In genomic region chr5:43262269-43262668, GRCh38 we compare ENCODE assay signal across 1 cellular context. TPM values are rescaled to one million over a fixed set of nuclear protein-coding genes. Genes with fewer than 3 reads are reported as not detected.
DNase-seq lines count a peak whose midpoint lies in the region; ATAC-seq, FAIRE-seq and TF ChIP-seq lines count a peak whose summit lies in the region.
"Not testable (repeated sequence)": the region's sequence is repeated elsewhere in the genome, so short reads cannot be mapped to it uniquely, and the experiment has no call there.

No MANE protein-coding gene starts in this region.

- not testable (repeated sequence) for H3K27me3 ChIP-seq in K562 (ENCODE audit: control insufficient read depth in 2 of 2, insufficient read depth in 2 of 2, low read length in 2 of 2)

- not testable (repeated sequence) for TF ChIP-seq POLR2A in K562 (conservative IDR thresholded peaks at IDR 0.05)

- not testable (repeated sequence) for TF ChIP-seq EP300 in K562 (IDR thresholded peaks at IDR 0.05; ENCODE audit: low read length)

- DNase-seq in K562 (ENCODE audit: extremely low read depth in 1 of 4, low spot score in 3 of 4) = not testable (repeated sequence)

- H3K9me1 ChIP-seq in K562 (ENCODE audit: control insufficient read depth, insufficient read depth, low read length) = not testable (repeated sequence)

- H3K27ac ChIP-seq in K562 (ENCODE audit: extremely low read depth, low read depth, low read length) = not testable (repeated sequence)

- H3K9me3 ChIP-seq in K562 (replicated peaks; ENCODE audit: control insufficient read depth, insufficient read depth, low read depth, low read length) = not testable (repeated sequence)

- 0% methylated on average over 2 of the region's 2 CpGs for WGBS in K562 (ENCODE audit: insufficient coverage, low coverage, missing lambda C conversion rate)

- not testable (repeated sequence) for H3K79me2 ChIP-seq in K562 (ENCODE audit: control insufficient read depth, insufficient read depth, low read length)

- not testable (repeated sequence) for H3K4me3 ChIP-seq in K562

- not testable (repeated sequence) for H4K20me1 ChIP-seq in K562 (replicated peaks; ENCODE audit: control insufficient read depth, insufficient read depth, low read length)

- not testable (repeated sequence) for H3K9ac ChIP-seq in K562 (ENCODE audit: insufficient read depth in 1 of 2, low read depth in 2 of 2, low read length in 2 of 2)

- H3K36me3 ChIP-seq in K562 (ENCODE audit: control insufficient read depth, insufficient read depth, low read length) = not testable (repeated sequence)

- CTCF ChIA-PET in K562 (lab: Yijun Ruan, JAX; ENCODE audit: low intra/inter-chr PET ratio) = not testable (repeated sequence)

- ATAC-seq in K562 = not testable (repeated sequence)

- POLR2A ChIA-PET in K562 (lab: Yijun Ruan, JAX) = not testable (repeated sequence)

- intact Hi-C loops in K562 (cut with micrococcal nuclease) = not testable (repeated sequence)

- not testable (repeated sequence) for FAIRE-seq in K562 (lab: Jason Lieb, UNC)

- BruUV-seq in K562 (replicated peaks; lab: Mats Ljungman, UMichigan) = not testable (repeated sequence)

- H3K4me2 ChIP-seq in K562 (ENCODE audit: insufficient read depth, low read length) = not testable (repeated sequence)

- not testable (repeated sequence) for TF ChIP-seq RAD21 in K562 (CRISPR knock-in tag; conservative IDR thresholded peaks at IDR 0.05 in 1 of 2, IDR thresholded peaks at IDR 0.05 in 1 of 2)

- in situ Hi-C loops in K562 (cut with MboI) = not testable (repeated sequence)

- not testable (repeated sequence) for TF ChIP-seq CTCF in K562 (IDR thresholded peaks at IDR 0.05 in 2 of 3, conservative IDR thresholded peaks at IDR 0.05 in 1 of 3; ENCODE audit: insufficient read depth in 2 of 3, low read depth in 1 of 3, low read length in 3 of 3)

- not testable (repeated sequence) for H3K4me1 ChIP-seq in K562 (replicated peaks in 1 of 2; ENCODE audit: control insufficient read depth in 2 of 2, insufficient read depth in 2 of 2, low read length in 2 of 2)

- H2AFZ ChIP-seq in K562 (ENCODE audit: low read depth, low read length) = not testable (repeated sequence)

TF ChIP-seq in K562, 482 proteins besides CTCF, POLR2A, EP300 and RAD21:
- TF ChIP-seq KDM1A (IDR thresholded peaks at IDR 0.05) (peak; percentile 66), HDAC1 (IDR thresholded peaks at IDR 0.05) (0 out of 4 replicates have a peak, but pooled peaks of 1 of the 2 experiments have one; percentile 33), SPI1 (IDR thresholded peaks at IDR 0.05; ENCODE audit: borderline replicate concordance, low read depth, low read length) (peak; percentile 29; the same call in 1 of the 2 replicates)

RNA-seq across cellular contexts. Expression of gene HMGCS1, which starts 50.9 kb away (rescaled TPM):
- total RNA-seq in K562 (2011; cell fraction: chromatin; rRNA removed; ENCODE audit: low replicate concordance) = 640 and 1,528 TPM in 2 replicates
- 261 and 443 TPM in 2 replicates for total RNA-seq in K562 (2011; cell fraction: nucleolus; rRNA removed)
- total RNA-seq in K562 (2011; cell fraction: nucleoplasm; rRNA removed) = 645 and 660 TPM in 2 replicates
- total RNA-seq in K562 (2014; rRNA removed) (43.7 and 46.9 TPM in 2 replicates), K562 (2014; rRNA removed; fragmentation: Illumina TruSeq; extraction: Trizol) (131 and 160 TPM in 2 replicates), K562 (2015; rRNA removed; fragmentation: Illumina TruSeq; extraction: Trizol) (66.1 and 77.9 TPM in 2 replicates), K562 (2021) (116 and 137 TPM in 2 replicates)
- polyA plus RNA-seq in K562 (2011; rRNA removed) (337 and 342 TPM in 2 replicates), K562 (2014; fragmentation: Illumina TruSeq; extraction: Trizol) (139 and 165 TPM in 2 replicates), K562 (2014; fragmentation: Nextera tagmentation; extraction: Ambion mirVana) (10 to 100 TPM; 84.6 to 93.1 TPM), K562 (2014; rRNA removed) (111 and 122 TPM in 2 replicates)
- polyA plus RNA-seq in K562 (2011; cell fraction: cytosol; rRNA removed) = 38.9 and 149 TPM in 2 replicates
- polyA plus RNA-seq in K562 (2011; cell fraction: nucleus; rRNA removed) = 209 and 452 TPM in 2 replicates
- 49.5 and 143 TPM in 2 replicates for polyA plus RNA-seq in K562 (2012)
- polyA minus RNA-seq in K562 (2011; rRNA and poly(A)+ RNA removed) = 389 and 534 TPM in 2 replicates
- polyA minus RNA-seq in K562 (2011; cell fraction: cytosol; rRNA and poly(A)+ RNA removed) = 123 and 131 TPM in 2 replicates
- polyA minus RNA-seq in K562 (2011; cell fraction: nucleus; rRNA and poly(A)+ RNA removed) = 142 and 344 TPM in 2 replicates
